In genomic region chrX:119496521-119496829, GRCh38 we compare ENCODE assay signal across 23 cellular contexts. TPM values are rescaled to one million over a fixed set of nuclear protein-coding genes. Genes with fewer than 3 reads are reported as not detected.
DNase-seq lines count a peak whose midpoint lies in the region; ATAC-seq, FAIRE-seq and TF ChIP-seq lines count a peak whose summit lies in the region.
"Had no signal": no experiment of that assay in that cellular context is flagged by ENCODE, and none has a peak within 500 bp of the region (broad histone marks: within the 10 kb centered on the region; RNA-seq: fewer than 3 reads in every experiment).

No MANE protein-coding gene starts in this region.

- H3K4me1 ChIP-seq in A549, result peaks cover 46% of the 10 kb centered on the region
- peaks cover 13% of the 10 kb centered on the region for H3K4me1 ChIP-seq in CD4-positive, alpha-beta memory T cell (ENCODE audit: insufficient read depth, low read length)

- H3K9me3 Mint-ChIP-seq in CD4-positive, alpha-beta memory T cell, result peaks cover 0 to 2% (median 0%) of the 10 kb centered on the region in 8 donors
- peaks cover 0 to 4% (median 0%) of the 10 kb centered on the region in 7 donors for H3K9me3 Mint-ChIP-seq in naive B cell
- H3K9me3 Mint-ChIP-seq: activated T-cell treated with anti-CD3 and anti-CD28 coated beads, Interleukin-2, amount 50 U/mL, for 4 hours; central memory CD8-positive, alpha-beta T cell; HFFc6 had no signal

- no peak for TF ChIP-seq RAD21 in A549 (conservative IDR thresholded peaks at IDR 0.05 in 1 of 2, IDR thresholded peaks at IDR 0.05 in 1 of 2)

- CTCF ChIA-PET in A549 (lab: Yijun Ruan, JAX), result interaction anchor here (1.0 to 31.5 kb wide), 3 partner anchors 8 to 27 kb away, joined by 3 to 814 read pairs (median 814); no protein-coding TSS in a partner anchor
- CTCF ChIA-PET in CD4-positive, alpha-beta memory T cell (lab: Charles Lee; ENCODE audit: partially characterized antibody), result interaction anchor here (1.3 to 5.5 kb wide), 4 partner anchors 12 to 232 kb away, joined by 3 to 56 read pairs (median 4); no protein-coding TSS in a partner anchor

- no peak for TF ChIP-seq POLR2A in A549 (IDR thresholded peaks at IDR 0.05; ENCODE audit: low read length)
- TF ChIP-seq POLR2A in lower leg skin (IDR thresholded peaks at IDR 0.05), result no peak

- peak overlapping the region in 5 of 7 donors; percentile 42 to 88 (median 73) for H3K27ac Mint-ChIP-seq in CD4-positive, alpha-beta memory T cell
- H3K27ac Mint-ChIP-seq in T-helper 17 cell (peak overlapping the region; percentile 87), naive B cell (peak overlapping the region in 4 of 6 donors; percentile 6 to 72 (median 58))
- H3K27ac Mint-ChIP-seq: activated CD4-positive, alpha-beta T cell treated with anti-CD3 and anti-CD28 coated beads for 36 hours; HFFc6 had no signal

- peaks cover 2 to 13% (median 10%) of the 10 kb centered on the region in 4 donors for H3K4me1 Mint-ChIP-seq in CD4-positive, alpha-beta memory T cell
- H3K4me1 Mint-ChIP-seq in T-helper 17 cell (peaks cover 12% of the 10 kb centered on the region), naive B cell (peaks cover 18 to 27% (median 23%) of the 10 kb centered on the region in 3 donors)
- H3K4me1 Mint-ChIP-seq: central memory CD8-positive, alpha-beta T cell had no signal

- ATAC-seq in A549 (peak; percentile 43 to 73; a peak in 3 of 6 replicates), T-helper 17 cell (no peak), naive B cell (ENCODE audit: low read depth in 2 of 2) (no peak), omental fat pad (ENCODE audit: low FRiP score) (no peak), HG02981 (IDR thresholded peaks at IDR 0.05; ENCODE audit: unreplicated experiment) (no peak), HG02763 (IDR thresholded peaks at IDR 0.05; ENCODE audit: unreplicated experiment) (no peak)
- ATAC-seq: activated CD4-positive, alpha-beta T cell treated with anti-CD3 and anti-CD28 coated beads for 36 hours had no signal

- POLR2A ChIA-PET in A549 (lab: Yijun Ruan, JAX), result no interaction called here
- POLR2A ChIA-PET in CD4-positive, alpha-beta memory T cell (lab: Charles Lee; ENCODE audit: partially characterized antibody), result interaction anchor here (0.7 kb wide), 1 partner anchor 28 kb away, joined by 3 read pairs; the partner anchor contains the start of gene SLC25A5

- no peaks in the 10 kb centered on the region for H3K27me3 Mint-ChIP-seq in CD4-positive, alpha-beta memory T cell
- no peaks in the 10 kb centered on the region for H3K27me3 Mint-ChIP-seq in T-helper 17 cell
- H3K27me3 Mint-ChIP-seq in naive B cell, result peaks cover 0 to 8% (median 0%) of the 10 kb centered on the region in 3 donors
- H3K27me3 Mint-ChIP-seq: activated CD4-positive, alpha-beta T cell treated with anti-CD3 and anti-CD28 coated beads for 36 hours; central memory CD8-positive, alpha-beta T cell had no signal

- DNase-seq in A549 (ENCODE audit: low read depth in 1 of 2, low spot score in 1 of 2) (peak in 1 of 2 experiments; percentile 65), T-helper 17 cell (no peak), naive B cell (no peak), omental fat pad (ENCODE audit: low spot score) (no peak), lower leg skin (ENCODE audit: low spot score in 2 of 2) (no peak)
- DNase-seq in CD4-positive, alpha-beta memory T cell, result no peak
- DNase-seq: activated CD4-positive, alpha-beta T cell treated with anti-CD3 and anti-CD28 coated beads for 36 hours; activated naive CD4-positive, alpha-beta T cell treated with anti-CD3 and anti-CD28 coated beads, Interleukin-2, amount 50 U/mL, for 16 hours; activated T-cell treated with anti-CD3 and anti-CD28 coated beads, Interleukin-2, amount 50 U/mL, for 4 hours; dorsolateral prefrontal cortex; HFFc6; KG1; mammary epithelial cell; NCI-H1048; NCI-H187; NCI-H526; occipital lobe had no signal

- TF ChIP-seq EP300 in A549 (IDR thresholded peaks at IDR 0.05), result no peak

- no peaks in the 10 kb centered on the region for H3K36me3 Mint-ChIP-seq in CD4-positive, alpha-beta memory T cell
- H3K36me3 Mint-ChIP-seq in T-helper 17 cell (ENCODE audit: low read depth) (no peaks in the 10 kb centered on the region), naive B cell (peaks cover 0 to 5% of the 10 kb centered on the region in 2 donors)

- no peak for FAIRE-seq in A549 (lab: Jason Lieb, UNC)
- FAIRE-seq: endothelial cell of umbilical vein, GM18507, keratinocyte had no signal

- peak overlapping the region in 1 of 8 donors; percentile 55 for H3K4me3 Mint-ChIP-seq in CD4-positive, alpha-beta memory T cell
- no peak overlapping the region for H3K4me3 Mint-ChIP-seq in T-helper 17 cell
- H3K4me3 Mint-ChIP-seq in naive B cell, result peak overlapping the region in 1 of 8 donors; percentile 26
- H3K4me3 Mint-ChIP-seq: activated CD4-positive, alpha-beta T cell treated with anti-CD3 and anti-CD28 coated beads for 36 hours; activated T-cell treated with anti-CD3 and anti-CD28 coated beads, Interleukin-2, amount 50 U/mL, for 4 hours; central memory CD8-positive, alpha-beta T cell; HFFc6 had no signal

- H3K27ac ChIP-seq in A549, result peak overlapping the region; percentile 71 to 78; a peak in 5 of 6 replicates
- H3K27ac ChIP-seq in CD4-positive, alpha-beta memory T cell (ENCODE audit: low read depth, low read length), result no peak overlapping the region
- H3K27ac ChIP-seq: dorsolateral prefrontal cortex had no signal

- TF ChIP-seq CTCF in A549 (IDR thresholded peaks at IDR 0.05) (no peak), omental fat pad (IDR thresholded peaks at IDR 0.05) (no peak), lower leg skin (IDR thresholded peaks at IDR 0.05) (no peak)

- H3K27me3 ChIP-seq in CD4-positive, alpha-beta memory T cell (ENCODE audit: insufficient read depth, low read length), result no peaks in the 10 kb centered on the region

- H3K9me3 ChIP-seq in A549 (no peaks in the 10 kb centered on the region), T-helper 17 cell (ENCODE audit: control insufficient read depth, low read length, poor library complexity, severe bottlenecking) (no peaks in the 10 kb centered on the region)
- no peaks in the 10 kb centered on the region for H3K9me3 ChIP-seq in CD4-positive, alpha-beta memory T cell (ENCODE audit: control insufficient read depth in 1 of 2, low read length in 2 of 2)

- H3K4me3 ChIP-seq in A549, result no peak overlapping the region
- H3K4me3 ChIP-seq in CD4-positive, alpha-beta memory T cell (ENCODE audit: low read length in 2 of 2), result no peak overlapping the region
- H3K4me3 ChIP-seq in lower leg skin (ENCODE audit: low read depth, poor library complexity, severe bottlenecking), result no peak overlapping the region
- H3K4me3 ChIP-seq: dorsolateral prefrontal cortex had no signal

- peak overlapping the region; percentile 43; the same call in 2 of the 3 replicates for H3K4me2 ChIP-seq in A549

- intact Hi-C loops in CD4-positive, alpha-beta memory T cell (cut with micrococcal nuclease), result no loop called here
- intact Hi-C loops in lower leg skin (cut with DNase I; ENCODE audit: low total_unique reads), result no loop called here

- no peaks in the 10 kb centered on the region for H3K36me3 ChIP-seq in CD4-positive, alpha-beta memory T cell (ENCODE audit: insufficient read depth, low read length)

TF ChIP-seq in A549, 52 proteins besides CTCF, POLR2A, EP300 and RAD21 (continues in another document):
- TF ChIP-seq, protein P1, sequence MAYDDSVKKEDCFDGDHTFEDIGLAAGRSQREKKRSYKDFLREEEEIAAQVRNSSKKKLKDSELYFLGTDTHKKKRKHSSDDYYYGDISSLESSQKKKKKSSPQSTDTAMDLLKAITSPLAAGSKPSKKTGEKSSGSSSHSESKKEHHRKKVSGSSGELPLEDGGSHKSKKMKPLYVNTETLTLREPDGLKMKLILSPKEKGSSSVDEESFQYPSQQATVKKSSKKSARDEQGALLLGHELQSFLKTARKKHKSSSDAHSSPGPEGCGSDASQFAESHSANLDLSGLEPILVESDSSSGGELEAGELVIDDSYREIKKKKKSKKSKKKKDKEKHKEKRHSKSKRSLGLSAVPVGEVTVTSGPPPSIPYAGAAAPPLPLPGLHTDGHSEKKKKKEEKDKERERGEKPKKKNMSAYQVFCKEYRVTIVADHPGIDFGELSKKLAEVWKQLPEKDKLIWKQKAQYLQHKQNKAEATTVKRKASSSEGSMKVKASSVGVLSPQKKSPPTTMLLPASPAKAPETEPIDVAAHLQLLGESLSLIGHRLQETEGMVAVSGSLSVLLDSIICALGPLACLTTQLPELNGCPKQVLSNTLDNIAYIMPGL (CRISPR knock-in tag; IDR thresholded peaks at IDR 0.05; ENCODE audit: borderline replicate concordance), result no peak

RNA-seq across cellular contexts. Expression of gene SLC25A5, which starts 28.2 kb away (rescaled TPM):
- polyA plus RNA-seq in A549 (2011; rRNA removed) (739 and 750 TPM in 2 replicates), A549 (2017; fragmentation: RNase III; extraction: RNeasy Plus Mini Kit Qiagen cat#74134 plus additional on column Dnase treatment) (604 to 638 TPM (median 625 TPM) in 3 replicates), naive B cell (ENCODE audit: low read depth in 6 of 6) (100 to 1,000 TPM; 309 to 601 (median 346) TPM)
- 992 and 1,002 TPM in 2 replicates for polyA plus RNA-seq in A549 (2012; cell fraction: cytosol; rRNA removed)
- 1,027 and 1,105 TPM in 2 replicates for polyA plus RNA-seq in A549 (2012; cell fraction: nucleus; rRNA removed)
- 805 and 878 TPM in 2 replicates for polyA minus RNA-seq in A549 (2011; rRNA and poly(A)+ RNA removed)
- total RNA-seq in CD4-positive, alpha-beta memory T cell, result 10 to 100 TPM; 78.4 to 89.4 TPM
- polyA plus RNA-seq in CD4-positive, alpha-beta memory T cell, result 100 to 1,000 TPM; 216 to 328 TPM
- total RNA-seq in T-helper 17 cell (100 to 1,000 TPM; 153 to 157 TPM), omental fat pad (100 to 1,000 TPM; 115 to 215 (median 194) TPM), lower leg skin (100 to 1,000 TPM; 226 to 449 (median 361) TPM)

Comparison
In these comparisons a context has a peak if more than half of its experiments do, and no peak if none do; other contexts are left out.
1. ATAC-seq: peak in A549 (2 of 2); none in T-helper 17 cell (single experiment), naive B cell (0 of 2), omental fat pad (single experiment), HG02981 (single experiment) and HG02763 (single experiment).
2. Peak in every context shown above with its lines, with median percentiles within 50 percentile points of each other: H3K27ac Mint-ChIP-seq.